In the genomic region with DNA sequence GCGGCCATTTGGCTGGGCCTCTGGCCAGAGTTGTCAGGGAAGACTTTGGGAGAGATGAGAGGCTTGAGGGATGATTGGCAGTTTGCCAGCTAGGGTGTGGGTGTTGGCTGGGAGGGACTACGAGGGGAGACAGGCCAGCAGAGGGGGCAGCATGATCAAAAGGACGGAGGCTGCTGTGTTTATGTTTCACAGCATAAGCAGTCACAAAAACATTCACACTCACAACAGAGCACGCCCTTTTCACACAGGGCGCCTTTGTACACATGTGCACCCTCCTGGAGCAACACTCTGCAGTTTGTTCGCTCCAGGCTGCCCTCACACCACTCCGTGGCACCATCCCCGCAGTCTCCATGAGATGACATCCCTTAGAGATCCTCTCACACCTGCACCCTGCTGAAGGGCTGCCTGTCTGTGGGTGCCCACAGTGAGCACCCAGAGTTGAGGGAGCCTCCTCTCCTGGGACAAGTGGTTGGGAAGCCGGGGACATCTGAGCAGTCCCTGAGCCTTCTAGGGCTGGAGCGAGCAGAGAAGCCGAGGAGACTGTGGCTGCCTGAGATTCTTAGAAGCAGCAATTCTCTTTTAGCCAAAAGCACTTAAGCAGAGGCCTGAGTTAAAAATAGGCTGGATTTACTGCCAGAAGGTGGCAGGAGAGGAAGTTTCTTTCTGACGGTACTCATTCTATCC, we compare ENCODE assay signal across 9 cellular contexts. TPM values are rescaled to one million over a fixed set of nuclear protein-coding genes. Genes with fewer than 3 reads are reported as not detected.
DNase-seq lines count a peak whose midpoint lies in the region; ATAC-seq and TF ChIP-seq lines count a peak whose summit lies in the region.
"Had no signal": no experiment of that assay in that cellular context is flagged by ENCODE, and none has a peak within 500 bp of the region (broad histone marks: within the 10 kb centered on the region; RNA-seq: fewer than 3 reads in every experiment).

No MANE protein-coding gene starts in this region.

- no peak overlapping the region for H3K4me3 Mint-ChIP-seq in Caco-2 (ENCODE audit: unreplicated experiment)
- H3K4me3 Mint-ChIP-seq: natural killer cell had no signal

- H3K9me3 Mint-ChIP-seq in Caco-2 (ENCODE audit: unreplicated experiment), result no peaks in the 10 kb centered on the region
- H3K9me3 Mint-ChIP-seq: natural killer cell had no signal

- H3K4me3 ChIP-seq in Caco-2 (ENCODE audit: low read depth, low read length) (no peak overlapping the region), esophagus squamous epithelium (no peak overlapping the region)

- POLR2A ChIA-PET in Caco-2 (lab: Charles Lee) (no interaction called here), RWPE1 (lab: Yijun Ruan, JAX; ENCODE audit: low non-redundant PET) (no interaction called here)

- BruUV-seq in Caco-2 (replicated peaks; lab: Mats Ljungman, UMichigan), result no TSS peak

- H3K27me3 ChIP-seq in Caco-2 (replicated peaks; ENCODE audit: control insufficient read depth, insufficient read depth, low read length), result no peaks in the 10 kb centered on the region
- peaks cover 0 to 7% (median 0%) of the 10 kb centered on the region in 4 donors for H3K27me3 ChIP-seq in esophagus squamous epithelium

- intact Hi-C loops in Caco-2 (cut with micrococcal nuclease; ENCODE audit: unreplicated experiment), result loop anchor here (1.0 to 2.0 kb wide), 4 partner anchors 32 to 73 kb away; partner anchors contain the start of genes DPM3 and SLC50A1
- intact Hi-C loops in esophagus squamous epithelium (cut with DNase I), result loop anchor here (2.0 kb wide), 1 partner anchor 75 kb away; no protein-coding TSS in a partner anchor

- H3K9me3 ChIP-seq in Caco-2, result no peaks in the 10 kb centered on the region
- H3K9me3 ChIP-seq in esophagus squamous epithelium, result no peaks in the 10 kb centered on the region

- no peaks in the 10 kb centered on the region for H3K27me3 Mint-ChIP-seq in Caco-2 (ENCODE audit: insufficient read depth, unreplicated experiment)

- H3K27ac Mint-ChIP-seq in Caco-2 (ENCODE audit: unreplicated experiment), result no peak overlapping the region
- H3K27ac Mint-ChIP-seq: natural killer cell had no signal

- DNase-seq in Caco-2 (no peak), RWPE1 (ENCODE audit: low spot score) (no peak), esophagus squamous epithelium (lab: John Stamatoyannopoulos, UW) (no peak), occipital lobe (lab: John Stamatoyannopoulos, UW) (peak; percentile 75)
- no peak for DNase-seq in activated CD4-positive, alpha-beta T cell treated with anti-CD3 and anti-CD28 coated beads, Interleukin-2, amount 50 U/mL, for 4 hours
- DNase-seq in activated effector memory CD4-positive, alpha-beta T cell treated with Interleukin-2 at 50 U/mL for 16 hours, result no peak
- DNase-seq: natural killer cell had no signal

- no peak for TF ChIP-seq POLR2A in esophagus squamous epithelium (IDR thresholded peaks at IDR 0.05)

- TF ChIP-seq CTCF in Caco-2 (IDR thresholded peaks at IDR 0.05; ENCODE audit: insufficient read depth in 1 of 2, low read depth in 1 of 2, low read length in 1 of 2, severe bottlenecking in 1 of 2, unreplicated experiment in 1 of 2), result peak; percentile 43 to 54
- peak; percentile 64 for TF ChIP-seq CTCF in LNCAP (IDR thresholded peaks at IDR 0.05)
- peak; percentile 66 for TF ChIP-seq CTCF in RWPE1 (conservative IDR thresholded peaks at IDR 0.05; ENCODE audit: low read depth)
- peak in 5 of 6 experiments; percentile 35 to 60 (median 50) for TF ChIP-seq CTCF in esophagus squamous epithelium (IDR thresholded peaks at IDR 0.05)

- H3K27ac ChIP-seq in RWPE1 (peak overlapping the region; percentile 72), esophagus squamous epithelium (peak overlapping the region in 3 of 4 donors; percentile 38 to 60 (median 42))

- H3K36me3 ChIP-seq in Caco-2 (ENCODE audit: control insufficient read depth, insufficient read depth, low read length) (no peaks in the 10 kb centered on the region), esophagus squamous epithelium (no peaks in the 10 kb centered on the region)

- H3K4me1 ChIP-seq in Caco-2, result peaks cover 8% of the 10 kb centered on the region
- peaks cover 13 to 25% (median 19%) of the 10 kb centered on the region in 3 donors for H3K4me1 ChIP-seq in esophagus squamous epithelium

- peaks cover 6% of the 10 kb centered on the region for H3K4me1 Mint-ChIP-seq in Caco-2 (ENCODE audit: low read depth, unreplicated experiment)
- H3K4me1 Mint-ChIP-seq: natural killer cell had no signal

- CTCF ChIA-PET in Caco-2 (lab: Charles Lee), result interaction anchor here (0.5 to 4.9 kb wide), 5 partner anchors 26 to 79 kb away, joined by 4 to 147 read pairs (median 8); partner anchors contain the start of gene KRTCAP2
- CTCF ChIA-PET in RWPE1 (lab: Yijun Ruan, JAX), result interaction anchor here (0.8 to 2.5 kb wide), 3 partner anchors 9 to 74 kb away, joined by 6 to 15 read pairs (median 12); no protein-coding TSS in a partner anchor

- no peaks in the 10 kb centered on the region for H3K36me3 Mint-ChIP-seq in Caco-2 (ENCODE audit: insufficient read depth, unreplicated experiment)
- H3K36me3 Mint-ChIP-seq: natural killer cell had no signal

- 22 to 25% methylated on average over 8 to 10 of the region's 12 CpGs for WGBS in esophagus squamous epithelium, 2 donors

- no peak for ATAC-seq in HG02938 (IDR thresholded peaks at IDR 0.05; ENCODE audit: unreplicated experiment)

RNA-seq across cellular contexts. Expression of gene EFNA3, which starts 15.4 kb away (rescaled TPM):
- total RNA-seq in Caco-2 (2022) (3.4 and 3.5 TPM in 2 replicates), esophagus squamous epithelium (10 to 100 TPM; 20.0 to 25.8 (median 21.1) TPM), occipital lobe (7.6 TPM)

RNA-seq across cellular contexts. Expression of gene EFNA4, which starts 30.5 kb away (rescaled TPM):
- total RNA-seq in Caco-2 (2022), result 13.8 and 16.0 TPM in 2 replicates
- 10 to 100 TPM in 3 of 4 donors, 1 to 10 TPM in 1; 8.1 to 22.9 (median 12.2) TPM for total RNA-seq in esophagus squamous epithelium
- total RNA-seq in occipital lobe, result 0.62 TPM

RNA-seq across cellular contexts. Expression of gene EFNA1, which starts 33.6 kb away (rescaled TPM):
- total RNA-seq in Caco-2 (2022) (42.5 and 47.9 TPM in 2 replicates), esophagus squamous epithelium (10 to 100 TPM; 30.2 to 42.9 (median 31.0) TPM), occipital lobe (2.7 TPM)

RNA-seq across cellular contexts. Expression of gene SLC50A1, which starts 41.6 kb away (rescaled TPM):
- total RNA-seq in Caco-2 (2022), result 38.4 and 43.6 TPM in 2 replicates
- total RNA-seq in esophagus squamous epithelium, result 10 to 100 TPM; 21.4 to 27.2 (median 26.0) TPM
- 6.2 TPM for total RNA-seq in occipital lobe

RNA-seq across cellular contexts. Expression of gene ADAM15, which starts 43.0 kb away (rescaled TPM):
- total RNA-seq in Caco-2 (2022), result 44.0 and 48.2 TPM in 2 replicates
- 100 to 1,000 TPM; 135 to 194 (median 183) TPM for total RNA-seq in esophagus squamous epithelium
- 13.3 TPM for total RNA-seq in occipital lobe
